ENCODE assay signal across 21 cellular contexts in the genomic region with DNA sequence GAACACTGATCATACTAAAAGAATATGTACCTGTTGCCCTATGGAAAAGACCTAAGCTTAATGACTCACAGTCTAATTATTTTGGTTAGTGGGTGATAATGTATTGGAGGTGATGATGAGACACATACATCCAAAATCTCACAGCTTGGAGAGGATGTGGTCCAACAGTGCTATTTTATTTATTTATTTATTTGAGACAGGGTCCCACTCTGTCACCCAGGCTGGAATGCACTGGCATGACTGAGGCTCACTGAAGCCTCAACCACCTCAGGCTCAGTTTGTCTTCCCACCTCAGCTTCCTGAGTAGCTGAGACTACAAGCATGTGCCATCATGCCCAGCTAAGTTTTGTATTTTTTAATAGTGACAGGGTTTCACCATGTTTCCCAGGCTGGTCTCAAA. TPM values are rescaled to one million over a fixed set of nuclear protein-coding genes. Genes with fewer than 3 reads are reported as not detected.
A peak's percentile ranks its signal among the peaks of the same experiment; 100 is the strongest.
DNase-seq lines count a peak whose midpoint lies in the region; ATAC-seq and TF ChIP-seq lines count a peak whose summit lies in the region.
"Had no signal": no experiment of that assay in that cellular context is flagged by ENCODE, and none has a peak within 500 bp of the region (broad histone marks: within the 10 kb centered on the region; RNA-seq: fewer than 3 reads in every experiment).

No MANE protein-coding gene starts in this region.

- H3K9ac ChIP-seq in stomach smooth muscle (ENCODE audit: low read length in 2 of 2), result peak overlapping the region; percentile 12 to 14
- H3K9ac ChIP-seq: BLaER1 treated with 17β-estradiol and CSF1 and Interleukin-3, amounts not matched to agents 10 nM and 100 nM had no signal

- TF ChIP-seq CTCF in heart right ventricle (IDR thresholded peaks at IDR 0.05) (no peak), adrenal gland (IDR thresholded peaks at IDR 0.05) (no peak)

- TF ChIP-seq POLR2A in adrenal gland (IDR thresholded peaks at IDR 0.05), result no peak

- peak overlapping the region in 7 of 10 donors; percentile 1 to 74 (median 69) for H3K27ac ChIP-seq in heart right ventricle
- H3K27ac ChIP-seq in adrenal gland, result peak overlapping the region in 3 of 5 donors; percentile 46 to 73 (median 57)
- peak overlapping the region; percentile 78 for H3K27ac ChIP-seq in stomach smooth muscle (ENCODE audit: low read length)
- H3K27ac ChIP-seq: hepatocyte had no signal

- peaks cover 0 to 6% (median 3%) of the 10 kb centered on the region in 3 donors for H3K27me3 Mint-ChIP-seq in immature natural killer cell (ENCODE audit: low read depth in 3 of 3)

- H3K4me1 ChIP-seq in heart right ventricle (peaks cover 0 to 80% (median 48%) of the 10 kb centered on the region in 9 donors), adrenal gland (replicated peaks in 1 of 2) (peaks cover 9 to 29% of the 10 kb centered on the region in 2 donors), stomach smooth muscle (ENCODE audit: control insufficient read depth, insufficient read depth, low read length) (peaks cover 33% of the 10 kb centered on the region)

- no peak overlapping the region for H3K4me3 ChIP-seq in heart right ventricle
- no peak overlapping the region for H3K4me3 ChIP-seq in adrenal gland
- no peak overlapping the region for H3K4me3 ChIP-seq in stomach smooth muscle (ENCODE audit: low read length in 2 of 2)
- H3K4me3 ChIP-seq: BLaER1 treated with 17β-estradiol and CSF1 and Interleukin-3, amounts not matched to agents 10 nM and 100 nM; hepatocyte; uterus had no signal

- H3K4me3 Mint-ChIP-seq in immature natural killer cell, result peak overlapping the region in 4 of 5 donors; percentile 27 to 46 (median 32)
- H3K4me3 Mint-ChIP-seq: T-helper 1 cell treated with Interleukin-12 subunit alpha and Interleukin-12 subunit beta and Interleukin-4 antibody, amounts not matched to agents 30 μg/mL and 1 μg/mL, for 36 hours had no signal

- ATAC-seq in heart right ventricle, result no peak
- no peak for ATAC-seq in Right ventricle myocardium inferior
- ATAC-seq in HG02642 (IDR thresholded peaks at IDR 0.05; ENCODE audit: poor library complexity, unreplicated experiment), result no peak
- ATAC-seq: HepG2 had no signal

- no peaks in the 10 kb centered on the region for H3K27me3 ChIP-seq in heart right ventricle
- no peaks in the 10 kb centered on the region for H3K27me3 ChIP-seq in adrenal gland
- H3K27me3 ChIP-seq in stomach smooth muscle (ENCODE audit: control insufficient read depth in 1 of 2, insufficient read depth in 2 of 2, low read length in 2 of 2), result no peaks in the 10 kb centered on the region
- H3K27me3 ChIP-seq: BLaER1 treated with 17β-estradiol and CSF1 and Interleukin-3, amounts not matched to agents 10 nM and 100 nM; hepatocyte; uterus had no signal

- peaks cover 15 to 26% (median 21%) of the 10 kb centered on the region in 3 donors for H3K36me3 Mint-ChIP-seq in immature natural killer cell

- no peak for DNase-seq in heart right ventricle
- no peak for DNase-seq in Right ventricle myocardium inferior (ENCODE audit: missing footprints)
- peak in 1 of 7 donors; percentile 33 for DNase-seq in adrenal gland
- DNase-seq in immature natural killer cell, result peak; percentile 23 to 40 (median 30)
- DNase-seq in medulla oblongata (ENCODE audit: extremely low spot score), result no peak
- no peak for DNase-seq in NCI-H187 (lab: John Stamatoyannopoulos, UW)
- DNase-seq: activated CD8-positive, alpha-beta memory T cell treated with anti-CD3 and anti-CD28 coated beads, Interleukin-2, amount 50 U/mL, for 48 hours; activated gamma-delta T cell; DMS 273 treated with DMSO at 0.1 percent for 48 hours; NCI-H1417 treated with DMSO at 0.1 percent for 48 hours; NCI-H510A treated with DMSO at 0.1 percent for 48 hours; occipital lobe; retina; stimulated activated CD4-positive, alpha-beta T cell treated with anti-CD3 and anti-CD28 coated beads, Interleukin-12 subunit alpha, Interleukin-12 subunit beta, amount 100 ng/mL, for 4 hours; uterus had no signal

- peaks cover 0 to 28% (median 0%) of the 10 kb centered on the region in 9 donors for H3K36me3 ChIP-seq in heart right ventricle
- H3K36me3 ChIP-seq in adrenal gland (replicated peaks in 1 of 2), result no peaks in the 10 kb centered on the region
- peaks cover 8 to 9% of the 10 kb centered on the region in 2 donors for H3K36me3 ChIP-seq in stomach smooth muscle (ENCODE audit: control insufficient read depth in 2 of 2, insufficient read depth in 2 of 2, low read length in 2 of 2)
- H3K36me3 ChIP-seq: uterus had no signal

- peak overlapping the region in 5 of 6 donors; percentile 32 to 89 (median 42) for H3K27ac Mint-ChIP-seq in immature natural killer cell

- no peaks in the 10 kb centered on the region for H3K9me3 Mint-ChIP-seq in immature natural killer cell
- H3K9me3 Mint-ChIP-seq: T-helper 1 cell treated with Interleukin-12 subunit alpha and Interleukin-12 subunit beta and Interleukin-4 antibody, amounts not matched to agents 30 μg/mL and 1 μg/mL, for 36 hours had no signal

- H3K4me1 Mint-ChIP-seq in immature natural killer cell, result peaks cover 54 to 95% of the 10 kb centered on the region in 2 donors

- intact Hi-C loops in heart right ventricle (cut with DNase I), result no loop called here
- intact Hi-C loops in Right ventricle myocardium inferior (cut with DNase I), result no loop called here
- intact Hi-C loops in adrenal gland (cut with DNase I), result no loop called here

- H3K9me3 ChIP-seq in heart right ventricle, result no peaks in the 10 kb centered on the region
- no peaks in the 10 kb centered on the region for H3K9me3 ChIP-seq in adrenal gland (replicated peaks in 1 of 3)
- no peaks in the 10 kb centered on the region for H3K9me3 ChIP-seq in stomach smooth muscle (ENCODE audit: control insufficient read depth in 2 of 2, low read length in 2 of 2)
- H3K9me3 ChIP-seq: BLaER1 treated with 17β-estradiol and CSF1 and Interleukin-3, amounts not matched to agents 10 nM and 100 nM; uterus had no signal

RNA-seq across cellular contexts. Expression of a gene that starts 35.0 kb away (rescaled TPM):
- 100 to 1,000 TPM; 116 to 188 (median 148) TPM for total RNA-seq in heart right ventricle
- 10 to 100 TPM in 1 of 2 donors, 1 to 10 TPM in 1; 8.5 to 12.9 TPM for polyA plus RNA-seq in heart right ventricle
- total RNA-seq in Right ventricle myocardium inferior, result 114 TPM
- total RNA-seq in adrenal gland, result 100 to 1,000 TPM in 6 of 8 donors, 10 to 100 TPM in 2; 84.1 to 170 (median 132) TPM
- 10 to 100 TPM in 2 of 3 donors, 1 to 10 TPM in 1; 7.0 to 22.9 (median 12.1) TPM for polyA plus RNA-seq in adrenal gland
- polyA plus RNA-seq in immature natural killer cell, result 10 to 100 TPM in 2 of 3 donors, 1 to 10 TPM in 1; 6.5 to 33.5 (median 11.3) TPM

Comparison
In these comparisons a context has a peak if more than half of its experiments do, and no peak if none do; other contexts are left out.
1. DNase-seq: peak in immature natural killer cell (3 of 3); none in heart right ventricle (0 of 2), Right ventricle myocardium inferior (single experiment), medulla oblongata (single experiment) and NCI-H187 (0 of 2).
2. Peak in every context shown above with its lines, with median percentiles within 50 percentile points of each other: H3K27ac ChIP-seq.